In the genomic region with DNA sequence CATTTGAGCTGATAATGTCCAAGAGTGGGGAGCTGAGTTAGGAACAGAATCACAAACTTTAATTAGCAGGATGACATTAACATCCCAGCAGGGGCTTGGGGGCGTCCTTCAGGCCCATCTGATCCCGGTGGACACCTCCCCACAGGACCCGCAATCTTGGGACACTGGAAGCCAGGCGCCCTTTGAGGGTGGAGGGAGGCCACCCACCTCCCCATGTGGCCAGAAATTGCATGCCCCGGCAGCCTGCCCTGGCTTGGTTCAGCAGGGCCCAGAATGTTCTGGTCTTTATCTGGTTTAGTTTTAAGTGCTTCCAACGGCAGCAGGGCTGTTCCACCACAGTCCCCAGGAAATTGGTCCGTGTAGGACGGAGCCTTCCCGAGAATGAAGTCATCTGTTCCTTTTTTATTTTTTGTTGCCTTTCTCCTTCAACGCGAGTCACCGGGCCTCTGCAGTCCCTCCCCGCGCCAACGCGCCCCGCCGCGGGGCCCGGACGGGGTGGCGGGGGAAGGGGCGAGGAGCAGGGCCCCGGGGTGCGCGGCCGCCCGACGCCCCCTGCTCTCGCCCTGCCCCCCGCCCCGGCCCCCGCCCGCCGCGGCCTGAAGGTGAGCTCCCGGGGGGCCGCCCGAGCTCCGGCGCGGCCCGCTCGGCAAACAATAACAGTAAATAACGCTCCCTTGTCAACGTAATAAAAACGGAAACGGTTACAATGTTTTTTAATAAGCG, we compare ENCODE assay signal across 8 cellular contexts.
DNase-seq lines count a peak whose midpoint lies in the region; ATAC-seq, FAIRE-seq and TF ChIP-seq lines count a peak whose summit lies in the region.

No MANE protein-coding gene starts in this region.

- peak overlapping the region; percentile 96 for H2AFZ ChIP-seq in H1 (ENCODE audit: low read length)

- TF ChIP-seq EP300 in H1 (IDR thresholded peaks at IDR 0.05; ENCODE audit: borderline replicate concordance in 1 of 2, low read depth in 2 of 2, low read length in 2 of 2), result no peak

- no peak overlapping the region; the same call in 1 of the 2 replicates for H3K27ac ChIP-seq in H1 (ENCODE audit: low read depth, low read length)

- H3K79me2 ChIP-seq in H1 (ENCODE audit: control insufficient read depth in 1 of 2, insufficient read depth in 2 of 2, low read length in 2 of 2), result no peaks in the 10 kb centered on the region

- peak overlapping the region; percentile 51 for H4K5ac ChIP-seq in H1 (ENCODE audit: insufficient read length, low read depth, low read length)

- CTCF ChIA-PET in HEK293T (lab: Yijun Ruan, JAX), result no interaction called here
- CTCF ChIA-PET in activated CD4-positive, alpha-beta T cell treated with anti-CD3 and anti-CD28 coated beads, Interleukin-2, amount 10 ng/mL, durations not matched to agents 7 days and 5 days (lab: Charles Lee), result no interaction called here
- CTCF ChIA-PET in H1 (lab: Charles Lee; ENCODE audit: partially characterized antibody), result interaction anchor here (1.0 to 1.4 kb wide), 2 partner anchors 14 to 87 kb away, joined by 3 to 5 read pairs; no protein-coding TSS in a partner anchor

- peak overlapping the region; percentile 69 to 89 for H3K4me2 ChIP-seq in H1 (ENCODE audit: insufficient read depth in 1 of 2, low read depth in 2 of 2, low read length in 2 of 2)

- peaks cover 0 to 24% (median 18%) of the 10 kb centered on the region in 4 experiments; a peak in 6 of 7 replicates for H3K4me1 ChIP-seq in H1 (replicated peaks in 1 of 4; ENCODE audit: control insufficient read depth in 3 of 4, insufficient read depth in 4 of 4, low read length in 3 of 4)

- no peak for TF ChIP-seq RAD21 in H1 (IDR thresholded peaks at IDR 0.05 in 1 of 2, conservative IDR thresholded peaks at IDR 0.05 in 1 of 2; ENCODE audit: low read depth in 2 of 2, low read length in 2 of 2)

- TF ChIP-seq POLR2A in H1 (IDR thresholded peaks at IDR 0.05; ENCODE audit: control extremely low read depth in 1 of 2, low read depth in 2 of 2, low read length in 2 of 2), result no peak

- no peaks in the 10 kb centered on the region for H3K36me3 ChIP-seq in H1 (ENCODE audit: control insufficient read depth in 2 of 4, insufficient read depth in 4 of 4, low read length in 3 of 4)

- H3K4ac ChIP-seq in H1 (replicated peaks; ENCODE audit: insufficient read length, low read depth, low read length), result peak overlapping the region; percentile 38

- H3K9me3 Mint-ChIP-seq in activated CD4-positive, alpha-beta T cell treated with anti-CD3 and anti-CD28 coated beads, Interleukin-2, amount 10 ng/mL, durations not matched to agents 7 days and 5 days, result peaks cover 11% of the 10 kb centered on the region
- peaks cover 9% of the 10 kb centered on the region for H3K9me3 Mint-ChIP-seq in memory B cell

- peaks cover 0 to 5% of the 10 kb centered on the region in 2 experiments; a peak in 2 of 4 replicates for H3K9me3 ChIP-seq in H1 (ENCODE audit: insufficient read depth in 2 of 2, low read depth in 1 of 2, low read length in 1 of 2)

- no peaks in the 10 kb centered on the region for H3K27me3 Mint-ChIP-seq in activated CD4-positive, alpha-beta T cell treated with anti-CD3 and anti-CD28 coated beads, Interleukin-2, amount 10 ng/mL, durations not matched to agents 7 days and 5 days
- peaks cover 2% of the 10 kb centered on the region for H3K27me3 Mint-ChIP-seq in memory B cell

- no peaks in the 10 kb centered on the region for H3K79me1 ChIP-seq in H1 (ENCODE audit: low read depth, low read length)

- peak overlapping the region; percentile 97 for H3K27ac Mint-ChIP-seq in activated CD4-positive, alpha-beta T cell treated with anti-CD3 and anti-CD28 coated beads, Interleukin-2, amount 10 ng/mL, durations not matched to agents 7 days and 5 days
- peak overlapping the region; percentile 99 for H3K27ac Mint-ChIP-seq in memory B cell

- H2BK15ac ChIP-seq in H1 (ENCODE audit: low read length), result no peak overlapping the region

- POLR2A ChIA-PET in HEK293T (lab: Yijun Ruan, JAX) (interaction anchor here (1.1 kb wide), 1 partner anchor 11 kb away, joined by 4 read pairs; no protein-coding TSS in a partner anchor), H1 (lab: Charles Lee; ENCODE audit: partially characterized antibody) (interaction anchor here (0.8 to 1.0 kb wide), 2 partner anchors 8 to 48 kb away, joined by 3 read pairs; no protein-coding TSS in a partner anchor)
- POLR2A ChIA-PET in activated CD4-positive, alpha-beta T cell treated with anti-CD3 and anti-CD28 coated beads, Interleukin-2, amount 10 ng/mL, durations not matched to agents 7 days and 5 days (lab: Charles Lee), result no interaction called here

- H3K9ac ChIP-seq in H1 (replicated peaks in 1 of 4; ENCODE audit: extremely low read depth in 1 of 4, low read depth in 3 of 4, low read length in 3 of 4), result peak overlapping the region in 3 of 4 experiments; percentile 4 to 57 (median 38); a peak in 2 of 7 replicates

- no peak overlapping the region for H2BK120ac ChIP-seq in H1 (replicated peaks; ENCODE audit: low read depth, low read length)

- peak overlapping the region; percentile 83 for H3K18ac ChIP-seq in H1 (ENCODE audit: extremely low read depth, low read length)

- ATAC-seq in memory B cell (ENCODE audit: low read depth), result no peak

- 0 out of 2 replicates have a peak overlapping the region, but pooled peaks have one; percentile 8 for H2BK20ac ChIP-seq in H1 (ENCODE audit: low read length)

- TF ChIP-seq CTCF in H1 (IDR thresholded peaks at IDR 0.05; ENCODE audit: control extremely low read depth in 1 of 3, insufficient read depth in 1 of 3, low read depth in 1 of 3, low read length in 3 of 3), result no peak

- H3K27me3 ChIP-seq in H1 (replicated peaks in 1 of 4; ENCODE audit: control insufficient read depth in 3 of 4, extremely low read depth in 1 of 4, insufficient read depth in 3 of 4, low read length in 3 of 4), result peaks cover 0 to 6% (median 0%) of the 10 kb centered on the region in 4 experiments; a peak in 5 of 7 replicates

- H3K23ac ChIP-seq in H1 (ENCODE audit: insufficient read length), result no peak overlapping the region

- H3K4me1 Mint-ChIP-seq in activated CD4-positive, alpha-beta T cell treated with anti-CD3 and anti-CD28 coated beads, Interleukin-2, amount 10 ng/mL, durations not matched to agents 7 days and 5 days, result peaks cover 44% of the 10 kb centered on the region
- H3K4me1 Mint-ChIP-seq in memory B cell, result peaks cover 18% of the 10 kb centered on the region

- 0 out of 2 replicates have a peak overlapping the region, but pooled peaks have one; percentile 87 for H2BK12ac ChIP-seq in H1 (ENCODE audit: low read depth, low read length)

- H3K4me3 Mint-ChIP-seq in activated CD4-positive, alpha-beta T cell treated with anti-CD3 and anti-CD28 coated beads, Interleukin-2, amount 10 ng/mL, durations not matched to agents 7 days and 5 days, result peak overlapping the region; percentile 75
- H3K4me3 Mint-ChIP-seq in memory B cell, result peak overlapping the region; percentile 86

- no peak for FAIRE-seq in H1 (lab: Jason Lieb, UNC)

- peak overlapping the region; percentile 86 for H4K8ac ChIP-seq in H1 (ENCODE audit: extremely low read depth, insufficient read depth, low read length)

- H3K23me2 ChIP-seq in H1 (ENCODE audit: low read depth, low read length), result peaks cover 7% of the 10 kb centered on the region; the same call in 1 of the 2 replicates

- H3K4me3 ChIP-seq in H1 (ENCODE audit: extremely low read depth in 1 of 4, insufficient read depth in 2 of 4, low read depth in 3 of 4, low read length in 4 of 4), result peak overlapping the region; percentile 36 to 88 (median 42)

- WGBS in H1 (ENCODE audit: extremely low coverage in 1 of 2, insufficient coverage in 1 of 2, insufficient read length in 1 of 2, insufficient replicate concordance in 2 of 2, low coverage in 1 of 2, low lambda C conversion rate in 2 of 2, missing lambda C conversion rate in 1 of 2), 2 experiments, result 12% methylated on average over 21 of the region's 49 CpGs; no CpG with 5 or more reads in 1 of the 2 experiments

- H2BK5ac ChIP-seq in H1 (ENCODE audit: low read depth, low read length), result 0 out of 2 replicates have a peak overlapping the region, but pooled peaks have one; percentile 81

- peak overlapping the region; percentile 82 for H3K56ac ChIP-seq in H1 (replicated peaks; ENCODE audit: insufficient read length, low read depth, low read length)

- no peak overlapping the region; the same call in 1 of the 2 replicates for H2AK5ac ChIP-seq in H1 (ENCODE audit: low read depth, low read length)

- H4K20me1 ChIP-seq in H1 (replicated peaks in 1 of 2; ENCODE audit: control insufficient read depth in 1 of 2, insufficient read depth in 2 of 2, low read length in 2 of 2), result peaks cover 0 to 4% of the 10 kb centered on the region in 2 experiments

- H3K14ac ChIP-seq in H1 (ENCODE audit: insufficient read length), result no peak overlapping the region

- peak overlapping the region; percentile 81 for H4K91ac ChIP-seq in H1 (replicated peaks; ENCODE audit: insufficient read length, low read length)

- H3K36me3 Mint-ChIP-seq in activated CD4-positive, alpha-beta T cell treated with anti-CD3 and anti-CD28 coated beads, Interleukin-2, amount 10 ng/mL, durations not matched to agents 7 days and 5 days (ENCODE audit: low read depth), result peaks cover 10% of the 10 kb centered on the region
- H3K36me3 Mint-ChIP-seq in memory B cell, result peaks cover 6% of the 10 kb centered on the region

- DNase-seq in GM04503 (ENCODE audit: low read depth), result peak; percentile 44
- peak; percentile 39 for DNase-seq in HEK293T (ENCODE audit: extremely low spot score)
- DNase-seq in NCI-H1417 (lab: John Stamatoyannopoulos, UW), result peak; percentile 29 to 98 (median 98)
- peak; percentile 52 for DNase-seq in activated CD4-positive, alpha-beta T cell treated with anti-CD3 and anti-CD28 coated beads, Interleukin-2, amount 10 ng/mL, durations not matched to agents 7 days and 5 days
- no peak for DNase-seq in H1 (ENCODE audit: low read depth in 1 of 2, low spot score in 2 of 2)
- DNase-seq in memory B cell (ENCODE audit: low spot score in 2 of 2), result peak in 1 of 2 donors; percentile 60
- peak; percentile 23 to 50 (median 35) for DNase-seq in stimulated activated CD4-positive, alpha-beta T cell treated with anti-CD3 and anti-CD28 coated beads, TNF-alpha, amount 100 ng/mL, for 4 hours (ENCODE audit: low read depth in 3 of 3)
- DNase-seq in DMS114 treated with DMSO at 0.1 percent for 48 hours (lab: John Stamatoyannopoulos, UW; ENCODE audit: unreplicated experiment), result no peak

TF ChIP-seq in HEK293T, 16 proteins besides CTCF, POLR2A, EP300 and RAD21:
- no peak for TF ChIP-seq FOXM1 (IDR thresholded peaks at IDR 0.05; ENCODE audit: borderline replicate concordance)

TF ChIP-seq in H1, 55 proteins besides CTCF, POLR2A, EP300 and RAD21 (continues in another document):
- TF ChIP-seq, protein P1, sequence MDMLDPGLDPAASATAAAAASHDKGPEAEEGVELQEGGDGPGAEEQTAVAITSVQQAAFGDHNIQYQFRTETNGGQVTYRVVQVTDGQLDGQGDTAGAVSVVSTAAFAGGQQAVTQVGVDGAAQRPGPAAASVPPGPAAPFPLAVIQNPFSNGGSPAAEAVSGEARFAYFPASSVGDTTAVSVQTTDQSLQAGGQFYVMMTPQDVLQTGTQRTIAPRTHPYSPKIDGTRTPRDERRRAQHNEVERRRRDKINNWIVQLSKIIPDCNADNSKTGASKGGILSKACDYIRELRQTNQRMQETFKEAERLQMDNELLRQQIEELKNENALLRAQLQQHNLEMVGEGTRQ (IDR thresholded peaks at IDR 0.05; ENCODE audit: low read length), result no peak
- no peak for TF ChIP-seq CREB1 (IDR thresholded peaks at IDR 0.05)
- no peak for TF ChIP-seq GTF2F1 (IDR thresholded peaks at IDR 0.05; ENCODE audit: borderline replicate concordance, low read depth, low read length)

Comparison
In these comparisons a context has a peak if more than half of its experiments do, and no peak if none do; other contexts are left out.
1. DNase-seq: peak in GM04503 (single experiment), HEK293T (single experiment), NCI-H1417 (3 of 3), activated CD4-positive, alpha-beta T cell treated with anti-CD3 and anti-CD28 coated beads, Interleukin-2, amount 10 ng/mL, durations not matched to agents 7 days and 5 days (single experiment) and stimulated activated CD4-positive, alpha-beta T cell treated with anti-CD3 and anti-CD28 coated beads, TNF-alpha, amount 100 ng/mL, for 4 hours (3 of 3); none in H1 (0 of 2) and DMS114 treated with DMSO at 0.1 percent for 48 hours (single experiment).